Comparison of ENCODE assay signal across 10 cellular contexts in genomic region chr5:32587067-32587551, GRCh38. TPM values are rescaled to one million over a fixed set of nuclear protein-coding genes. Genes with fewer than 3 reads are reported as not detected.
DNase-seq lines count a peak whose midpoint lies in the region; ATAC-seq, FAIRE-seq and TF ChIP-seq lines count a peak whose summit lies in the region.
"Had no signal": no experiment of that assay in that cellular context is flagged by ENCODE, and none has a peak within 500 bp of the region (broad histone marks: within the 10 kb centered on the region; RNA-seq: fewer than 3 reads in every experiment).

No MANE protein-coding gene starts in this region.

- no peaks in the 10 kb centered on the region for H3K27me3 Mint-ChIP-seq in stimulated activated naive CD8-positive, alpha-beta T cell treated with anti-CD3 and anti-CD28 coated beads, Interleukin-15, Interleukin-2, amounts not matched to agents 100 ng/mL and 50 ng/mL, for 24 hours
- no peaks in the 10 kb centered on the region for H3K27me3 Mint-ChIP-seq in astrocyte (ENCODE audit: low read depth, unreplicated experiment)

- peaks cover 17% of the 10 kb centered on the region for H3K36me3 ChIP-seq in astrocyte (ENCODE audit: insufficient read depth, low read length)
- H3K36me3 ChIP-seq in lower lobe of right lung, result peaks cover 34% of the 10 kb centered on the region

- peaks cover 79% of the 10 kb centered on the region for H3K4me1 Mint-ChIP-seq in stimulated activated naive CD8-positive, alpha-beta T cell treated with anti-CD3 and anti-CD28 coated beads, Interleukin-15, Interleukin-2, amounts not matched to agents 100 ng/mL and 50 ng/mL, for 24 hours (ENCODE audit: low read depth)
- H3K4me1 Mint-ChIP-seq in astrocyte (ENCODE audit: low read depth, unreplicated experiment), result peaks cover 3% of the 10 kb centered on the region

- H3K4me1 ChIP-seq in astrocyte (ENCODE audit: insufficient read depth, low read length) (peaks cover 11% of the 10 kb centered on the region), lower lobe of right lung (peaks cover 46% of the 10 kb centered on the region)

- H3K4me3 Mint-ChIP-seq in stimulated activated naive CD8-positive, alpha-beta T cell treated with anti-CD3 and anti-CD28 coated beads, Interleukin-15, Interleukin-2, amounts not matched to agents 100 ng/mL and 50 ng/mL, for 24 hours, result peak overlapping the region; percentile 100
- H3K4me3 Mint-ChIP-seq in astrocyte (ENCODE audit: unreplicated experiment), result peak overlapping the region; percentile 96

- no peak for ATAC-seq in stimulated activated naive CD8-positive, alpha-beta T cell treated with anti-CD3 and anti-CD28 coated beads, Interleukin-15, Interleukin-2, amounts not matched to agents 100 U/mL and 50 U/mL, for 24 hours
- no peak for ATAC-seq in lower lobe of right lung

- intact Hi-C loops in lower lobe of right lung (cut with DNase I), result no loop called here

- peak overlapping the region; percentile 84 for H3K4me2 ChIP-seq in astrocyte (ENCODE audit: low read length)

- H3K27me3 ChIP-seq in astrocyte (ENCODE audit: insufficient read depth, low read length) (no peaks in the 10 kb centered on the region), lower lobe of right lung (ENCODE audit: low read depth) (no peaks in the 10 kb centered on the region)

- peaks cover 44% of the 10 kb centered on the region for H3K36me3 Mint-ChIP-seq in stimulated activated naive CD8-positive, alpha-beta T cell treated with anti-CD3 and anti-CD28 coated beads, Interleukin-15, Interleukin-2, amounts not matched to agents 100 ng/mL and 50 ng/mL, for 24 hours (ENCODE audit: low read depth)
- peaks cover 3% of the 10 kb centered on the region for H3K36me3 Mint-ChIP-seq in astrocyte (ENCODE audit: low read depth, unreplicated experiment)

- TF ChIP-seq CTCF in astrocyte (IDR thresholded peaks at IDR 0.05; ENCODE audit: insufficient read depth, low read depth, low read length) (no peak), lower lobe of right lung (IDR thresholded peaks at IDR 0.05) (no peak)

- H3K4me3 ChIP-seq in astrocyte (ENCODE audit: insufficient read depth, low read depth, low read length), result peak overlapping the region; percentile 86
- peak overlapping the region; percentile 90 for H3K4me3 ChIP-seq in lower lobe of right lung

- H4K20me1 ChIP-seq in astrocyte (ENCODE audit: insufficient read depth, low read length), result peaks cover 49% of the 10 kb centered on the region

- H3K79me2 ChIP-seq in astrocyte (ENCODE audit: insufficient read depth, low read length), result peaks cover 62% of the 10 kb centered on the region

- no peak for FAIRE-seq in astrocyte (lab: Jason Lieb, UNC)
- FAIRE-seq: islet of Langerhans had no signal

- peak overlapping the region; percentile 99 for H3K27ac Mint-ChIP-seq in stimulated activated naive CD8-positive, alpha-beta T cell treated with anti-CD3 and anti-CD28 coated beads, Interleukin-15, Interleukin-2, amounts not matched to agents 100 ng/mL and 50 ng/mL, for 24 hours
- H3K27ac Mint-ChIP-seq in astrocyte (ENCODE audit: unreplicated experiment), result no peak overlapping the region

- DNase-seq in stimulated activated naive CD8-positive, alpha-beta T cell treated with anti-CD3 and anti-CD28 coated beads, Interleukin-15, Interleukin-2, amounts not matched to agents 100 U/mL and 50 U/mL, for 24 hours, result no peak
- DNase-seq in astrocyte (ENCODE audit: low read depth) (no peak), lower lobe of right lung (no peak), GM19238 (ENCODE audit: insufficient read length, low spot score) (no peak), dermis blood vessel endothelial cell (no peak), COLO829 (ENCODE audit: low spot score) (no peak)
- no peak for DNase-seq in NK-92 treated with Interleukin-12 subunit alpha and Interleukin-12 subunit beta, amount 100 ng/mL, for 24 hours (lab: John Stamatoyannopoulos, UW)
- DNase-seq: NCI-H446 treated with DMSO at 0.1 percent for 48 hours had no signal

- H3K9me3 ChIP-seq in astrocyte (ENCODE audit: insufficient read depth, low read depth, low read length) (no peaks in the 10 kb centered on the region), lower lobe of right lung (no peaks in the 10 kb centered on the region)

- H3K27ac ChIP-seq in astrocyte (ENCODE audit: low read depth, low read length) (no peak overlapping the region), lower lobe of right lung (no peak overlapping the region)

- no peak overlapping the region for H2AFZ ChIP-seq in astrocyte (ENCODE audit: low read depth, low read length)

- H3K9ac ChIP-seq in astrocyte (ENCODE audit: low read length), result peak overlapping the region; percentile 97

- no peaks in the 10 kb centered on the region for H3K9me3 Mint-ChIP-seq in stimulated activated naive CD8-positive, alpha-beta T cell treated with anti-CD3 and anti-CD28 coated beads, Interleukin-15, Interleukin-2, amounts not matched to agents 100 ng/mL and 50 ng/mL, for 24 hours
- H3K9me3 Mint-ChIP-seq in astrocyte (ENCODE audit: unreplicated experiment), result no peaks in the 10 kb centered on the region

RNA-seq across cellular contexts. Expression of gene SUB1, which starts 1.8 kb away (rescaled TPM):
- total RNA-seq in astrocyte (219 and 235 TPM in 2 replicates), lower lobe of right lung (119 TPM), dermis blood vessel endothelial cell (212 and 301 TPM in 2 replicates)
